Comparison of ENCODE assay signal across 8 cellular contexts in the genomic region with DNA sequence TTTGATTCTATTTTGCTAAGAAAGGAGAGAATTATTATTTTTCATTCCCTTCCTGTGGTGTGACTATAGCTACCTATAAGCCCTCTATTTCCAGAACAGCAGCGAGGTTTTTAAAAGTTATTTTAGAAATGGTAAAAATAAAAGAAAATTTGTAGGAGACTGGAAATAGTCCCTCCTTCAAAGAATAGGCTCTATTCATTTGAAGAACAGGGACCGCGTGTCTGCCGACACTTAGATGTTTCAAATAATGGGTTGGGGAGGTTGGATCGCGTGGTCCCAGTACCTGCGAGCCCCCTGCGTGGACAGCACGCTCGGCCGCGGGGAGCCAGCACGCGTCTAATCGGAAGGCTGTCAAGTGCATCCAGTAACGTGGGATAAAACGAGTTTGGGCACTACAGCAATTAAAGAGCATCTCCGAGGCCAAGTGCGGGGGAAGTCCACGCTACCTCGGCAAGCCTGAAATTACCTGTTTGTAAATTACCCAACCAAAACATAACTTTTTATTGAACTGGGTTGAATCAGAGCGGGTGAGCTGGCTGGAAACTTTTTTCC. TPM values are rescaled to one million over a fixed set of nuclear protein-coding genes. Genes with fewer than 3 reads are reported as not detected.
DNase-seq lines count a peak whose midpoint lies in the region; ATAC-seq and TF ChIP-seq lines count a peak whose summit lies in the region.

No MANE protein-coding gene starts in this region.

- ATAC-seq in Right ventricle myocardium inferior (no peak), gastroesophageal sphincter (no peak), left lobe of liver (no peak), GM18520 (IDR thresholded peaks at IDR 0.05; ENCODE audit: unreplicated experiment) (no peak)

- H3K27me3 ChIP-seq in cardiac muscle cell (peaks cover 18% of the 10 kb centered on the region), SJCRH30 (no peaks in the 10 kb centered on the region), gastroesophageal sphincter (no peaks in the 10 kb centered on the region), rectal smooth muscle tissue (ENCODE audit: control insufficient read depth, insufficient read depth, low read length) (no peaks in the 10 kb centered on the region)

- no peak for TF ChIP-seq CTCF in cardiac muscle cell (IDR thresholded peaks at IDR 0.05; ENCODE audit: low read depth, low read length)
- TF ChIP-seq CTCF in gastroesophageal sphincter (IDR thresholded peaks at IDR 0.05), result no peak

- intact Hi-C loops in Right ventricle myocardium inferior (cut with DNase I), result loop anchor here (2.0 to 10.0 kb wide), 3 partner anchors 128 to 388 kb away; no protein-coding TSS in a partner anchor

- 4 to 6% methylated on average over 7 to 22 of the region's 22 CpGs for WGBS in gastroesophageal sphincter (ENCODE audit: low coverage in 1 of 2), 2 donors

- no peaks in the 10 kb centered on the region for H3K4me1 ChIP-seq in cardiac muscle cell (ENCODE audit: low read depth)
- H3K4me1 ChIP-seq in SJCRH30, result peaks cover 14% of the 10 kb centered on the region; the same call in 1 of the 2 replicates
- H3K4me1 ChIP-seq in gastroesophageal sphincter, result peaks cover 0 to 32% (median 6%) of the 10 kb centered on the region in 3 donors
- H3K4me1 ChIP-seq in rectal smooth muscle tissue (ENCODE audit: control insufficient read depth, insufficient read depth, low read length), result peaks cover 3% of the 10 kb centered on the region

- no peak for TF ChIP-seq POLR2A in gastroesophageal sphincter (IDR thresholded peaks at IDR 0.05)

- H3K4me3 ChIP-seq in cardiac muscle cell (peak overlapping the region; percentile 98), SJCRH30 (peak overlapping the region; percentile 98), gastroesophageal sphincter (peak overlapping the region; percentile 84 to 85), rectal smooth muscle tissue (ENCODE audit: low read length) (peak overlapping the region; percentile 72)

- H3K27ac ChIP-seq in cardiac muscle cell, result no peak overlapping the region
- peak overlapping the region; percentile 91 for H3K27ac ChIP-seq in SJCRH30
- peak overlapping the region; percentile 70 to 98 (median 95) for H3K27ac ChIP-seq in gastroesophageal sphincter
- H3K27ac ChIP-seq in rectal smooth muscle tissue (ENCODE audit: low read depth, low read length), result peak overlapping the region; percentile 93

- H3K9ac ChIP-seq in rectal smooth muscle tissue (ENCODE audit: low read length), result no peak overlapping the region

- H3K9me3 ChIP-seq in cardiac muscle cell (ENCODE audit: low read depth) (no peaks in the 10 kb centered on the region), SJCRH30 (replicated peaks) (no peaks in the 10 kb centered on the region), gastroesophageal sphincter (no peaks in the 10 kb centered on the region)

- no peak for TF ChIP-seq EP300 in gastroesophageal sphincter (IDR thresholded peaks at IDR 0.05)

- DNase-seq in cardiac muscle cell (ENCODE audit: low read depth in 1 of 2, low spot score in 1 of 2) (peak; percentile 25 to 35), Right ventricle myocardium inferior (ENCODE audit: missing footprints) (no peak), SJCRH30 (peak; percentile 46 to 68), left lobe of liver (ENCODE audit: low spot score) (no peak), SKM-1 treated with dmso at 0.1 percent for 144 hours (lab: John Stamatoyannopoulos, UW; ENCODE audit: unreplicated experiment) (no peak)

- no peaks in the 10 kb centered on the region for H3K36me3 ChIP-seq in cardiac muscle cell
- no peaks in the 10 kb centered on the region for H3K36me3 ChIP-seq in SJCRH30
- no peaks in the 10 kb centered on the region for H3K36me3 ChIP-seq in gastroesophageal sphincter
- H3K36me3 ChIP-seq in rectal smooth muscle tissue (ENCODE audit: control insufficient read depth, insufficient read depth, low read length), result no peaks in the 10 kb centered on the region

RNA-seq across cellular contexts. Expression of gene CACNA2D1, which starts 1.0 kb away (rescaled TPM):
- total RNA-seq in cardiac muscle cell, result 11.8 and 20.3 TPM in 2 replicates
- 4.5 and 8.1 TPM in 2 replicates for polyA plus RNA-seq in cardiac muscle cell
- total RNA-seq in Right ventricle myocardium inferior, result 46.1 TPM
- total RNA-seq in SJCRH30 (2014; rRNA removed; shearing (Covaris generic)), result 16.7 and 25.4 TPM in 2 replicates
- 10 to 100 TPM; 29.8 to 47.6 (median 36.6) TPM for total RNA-seq in gastroesophageal sphincter
- 0.91 TPM for total RNA-seq in left lobe of liver

Comparison
In these comparisons a context has a peak if more than half of its experiments do, and no peak if none do; other contexts are left out.
1. DNase-seq: peak in cardiac muscle cell (2 of 2) and SJCRH30 (2 of 2); none in Right ventricle myocardium inferior (single experiment), left lobe of liver (single experiment) and SKM-1 treated with dmso at 0.1 percent for 144 hours (single experiment).
2. Peak in every context shown above with its lines, with median percentiles within 50 percentile points of each other: H3K4me3 ChIP-seq.